In the genomic region with DNA sequence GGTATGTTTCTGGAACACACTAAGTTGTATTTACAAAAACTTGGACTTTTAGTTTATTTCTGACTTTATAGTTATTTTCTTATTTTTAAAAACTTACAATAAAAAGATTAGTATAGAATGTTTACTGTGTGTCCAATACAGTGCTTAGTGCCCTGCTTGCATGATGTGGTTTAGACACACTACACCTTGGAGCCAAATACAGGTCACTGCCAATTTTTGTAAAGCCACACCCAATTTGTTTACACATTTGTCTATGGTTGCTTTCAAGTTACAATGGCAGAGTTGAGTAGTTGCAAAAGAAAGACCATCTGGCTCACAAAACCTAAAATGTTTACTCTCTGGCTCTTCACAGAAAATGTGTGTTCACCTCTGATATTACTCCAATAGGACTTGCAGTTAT, we compare ENCODE assay signal across 11 cellular contexts.
DNase-seq lines count a peak whose midpoint lies in the region.
"Had no signal": no experiment of that assay in that cellular context is flagged by ENCODE, and none has a peak within 500 bp of the region (broad histone marks: within the 10 kb centered on the region; RNA-seq: fewer than 3 reads in every experiment).

No MANE protein-coding gene starts in this region.

- DNase-seq in NCI-H1092 treated with DMSO at 0.1 percent for 48 hours (lab: John Stamatoyannopoulos, UW) (peak; percentile 15), NCI-H1092 (lab: John Stamatoyannopoulos, UW) (no peak), NCI-H2196 (lab: John Stamatoyannopoulos, UW; ENCODE audit: unreplicated experiment) (peak; percentile 9), NCI-H2196 treated with DMSO at 0.1 percent for 48 hours (lab: John Stamatoyannopoulos, UW; ENCODE audit: unreplicated experiment) (no peak), NCI-H69 (lab: John Stamatoyannopoulos, UW) (peak; percentile 58), HUDEP-2 (lab: John Stamatoyannopoulos, UW; ENCODE audit: unreplicated experiment in 76 of 76) (no peak), DMS 273 (lab: John Stamatoyannopoulos, UW; ENCODE audit: unreplicated experiment) (no peak)
- DNase-seq: CD8-positive, alpha-beta T cell; COR-L47; HCEC 1CT; HFFc6 had no signal

Comparison
In these comparisons a context has a peak if more than half of its experiments do, and no peak if none do; other contexts are left out.
1. DNase-seq: peak in NCI-H1092 treated with DMSO at 0.1 percent for 48 hours (single experiment), NCI-H2196 (single experiment) and NCI-H69 (single experiment); none in NCI-H1092 (single experiment), NCI-H2196 treated with DMSO at 0.1 percent for 48 hours (single experiment), HUDEP-2 (0 of 76) and DMS 273 (single experiment).